ENCODE assay signal across 10 cellular contexts in the genomic region with DNA sequence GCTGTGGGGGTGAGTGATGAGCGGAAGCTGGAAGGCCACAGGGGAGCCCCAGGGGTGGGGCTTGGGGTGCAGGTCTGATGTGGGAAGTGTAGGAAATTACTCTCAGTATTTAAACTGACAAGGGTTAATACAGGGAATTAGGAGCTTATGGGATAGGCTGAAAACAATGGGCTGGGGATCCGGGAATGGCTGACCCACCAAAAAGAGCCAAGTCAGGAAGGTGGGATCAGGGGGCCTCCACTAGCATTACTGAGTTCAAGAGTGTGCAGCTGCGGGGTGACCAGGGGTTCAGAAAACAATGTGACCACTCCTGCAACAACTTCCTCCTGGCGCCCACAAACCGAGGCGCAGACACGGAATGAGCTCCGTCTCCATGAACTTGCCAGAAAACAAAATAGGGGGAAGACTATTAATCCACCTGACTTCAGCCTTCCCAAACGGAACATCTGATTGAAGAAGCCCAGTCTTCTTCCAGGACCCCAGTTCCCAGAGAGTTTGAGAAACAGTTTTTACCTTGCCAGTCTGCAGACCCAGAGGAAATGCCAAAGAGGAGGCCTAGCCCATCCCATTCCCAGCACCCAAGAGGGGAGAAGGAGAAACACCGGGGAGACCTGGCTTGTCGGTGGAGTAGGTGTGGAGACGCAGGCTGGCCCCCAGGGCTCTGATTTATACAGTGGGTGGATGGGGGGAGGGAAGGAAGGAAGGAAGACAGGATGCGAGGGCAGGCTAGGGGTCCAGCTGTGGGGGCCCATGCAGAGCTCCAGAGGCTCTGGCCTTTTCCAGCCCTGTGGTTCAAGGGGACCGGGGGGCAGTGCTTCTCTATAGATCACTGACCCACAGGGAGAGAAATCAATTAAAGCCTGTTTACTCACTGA. TPM values are rescaled to one million over a fixed set of nuclear protein-coding genes. Genes with fewer than 3 reads are reported as not detected.
DNase-seq lines count a peak whose midpoint lies in the region; ATAC-seq, FAIRE-seq and TF ChIP-seq lines count a peak whose summit lies in the region.
"Had no signal": no experiment of that assay in that cellular context is flagged by ENCODE, and none has a peak within 500 bp of the region (broad histone marks: within the 10 kb centered on the region; RNA-seq: fewer than 3 reads in every experiment).

No MANE protein-coding gene starts in this region.

- intact Hi-C loops in gastrocnemius medialis (cut with DNase I; ENCODE audit: low total_unique reads) = no loop called here

- H3K4me1 ChIP-seq in endodermal cell (ENCODE audit: control insufficient read depth, insufficient read depth, low read length) (peaks cover 18% of the 10 kb centered on the region), gastrocnemius medialis (peaks cover 0 to 4% of the 10 kb centered on the region in 2 donors)

- ATAC-seq in HG03460 (IDR thresholded peaks at IDR 0.05; ENCODE audit: unreplicated experiment) (peak; percentile 35), gastrocnemius medialis (no peak), HG03442 (IDR thresholded peaks at IDR 0.05; ENCODE audit: unreplicated experiment) (no peak)

- no peak for TF ChIP-seq CTCF in endodermal cell (conservative IDR thresholded peaks at IDR 0.05)
- TF ChIP-seq CTCF in gastrocnemius medialis (IDR thresholded peaks at IDR 0.05 in 4 of 5, conservative IDR thresholded peaks at IDR 0.05 in 1 of 5) = no peak
- no peak for TF ChIP-seq CTCF in GM13977 (IDR thresholded peaks at IDR 0.05; ENCODE audit: extremely low read depth, insufficient read depth, missing control alignments)

- no peaks in the 10 kb centered on the region for H3K36me3 ChIP-seq in endodermal cell (ENCODE audit: control insufficient read depth, insufficient read depth, low read length)
- no peaks in the 10 kb centered on the region for H3K36me3 ChIP-seq in gastrocnemius medialis

- no peak overlapping the region for H3K4me3 Mint-ChIP-seq in endodermal cell

- H3K4me3 ChIP-seq in endodermal cell (ENCODE audit: low read length) (peak overlapping the region; percentile 70), gastrocnemius medialis (peak overlapping the region; percentile 32 to 56 (median 42))

- 56 to 63% methylated on average over 7 to 14 of the region's 14 CpGs for WGBS in endodermal cell (ENCODE audit: insufficient coverage in 1 of 2, insufficient read length in 1 of 2), 2 experiments

- DNase-seq in GM19239 (ENCODE audit: insufficient read length, low spot score) (no peak), endodermal cell (peak; percentile 64), gastrocnemius medialis (no peak), urothelium cell line (ENCODE audit: low spot score) (no peak), GM13977 (ENCODE audit: low spot score) (no peak)
- no peak for DNase-seq in activated CD4-positive, alpha-beta T cell treated with anti-CD3 and anti-CD28 coated beads for 1 hour

- no peak for TF ChIP-seq POLR2A in gastrocnemius medialis (IDR thresholded peaks at IDR 0.05)

- no peaks in the 10 kb centered on the region for H3K27me3 ChIP-seq in endodermal cell (ENCODE audit: control insufficient read depth, insufficient read depth, low read length, poor library complexity, severe bottlenecking)
- H3K27me3 ChIP-seq in gastrocnemius medialis = no peaks in the 10 kb centered on the region

- H3K27me3 Mint-ChIP-seq in endodermal cell (ENCODE audit: insufficient read depth) = no peaks in the 10 kb centered on the region
- H3K27me3 Mint-ChIP-seq: IgD-negative memory B cell had no signal

- H3K36me3 Mint-ChIP-seq in endodermal cell (ENCODE audit: low read depth) = peaks cover 3% of the 10 kb centered on the region
- H3K36me3 Mint-ChIP-seq: IgD-negative memory B cell had no signal

- H3K27ac ChIP-seq in endodermal cell (ENCODE audit: low read depth, low read length) (peak overlapping the region; percentile 86), gastrocnemius medialis (no peak overlapping the region)

- no peaks in the 10 kb centered on the region for H3K4me1 Mint-ChIP-seq in endodermal cell

- in situ Hi-C loops in gastrocnemius medialis (cut with MboI; ENCODE audit: low sequenced_read_pairs in 4 of 4) (no loop called here), GM13977 (cut with MboI; ENCODE audit: low pct_unique_long_range_greater_than_20kb, low sequenced_read_pairs, unreplicated experiment) (no loop called here)

- no peak overlapping the region for H3K27ac Mint-ChIP-seq in endodermal cell

- no peaks in the 10 kb centered on the region for H3K9me3 Mint-ChIP-seq in endodermal cell
- H3K9me3 Mint-ChIP-seq: IgD-negative memory B cell had no signal

- peak overlapping the region; percentile 70 for H3K9ac ChIP-seq in endodermal cell (ENCODE audit: extremely low read depth, low read length, poor library complexity, severe bottlenecking)

- FAIRE-seq in GM19239 (lab: Jason Lieb, UNC) (peak; percentile 33), urothelium cell line (lab: Jason Lieb, UNC) (no peak)
- FAIRE-seq: colon had no signal

- H3K9me3 ChIP-seq in endodermal cell (ENCODE audit: control insufficient read depth, low read length) (no peaks in the 10 kb centered on the region), gastrocnemius medialis (no peaks in the 10 kb centered on the region)

RNA-seq across cellular contexts. Expression of a gene that starts 16.5 kb away (rescaled TPM):
- total RNA-seq in endodermal cell (100 to 1,000 TPM in 1 of 2 donors, 10 to 100 TPM in 1; 94.8 to 103 TPM), gastrocnemius medialis (10 to 100 TPM; 39.3 to 48.7 (median 43.7) TPM)
- polyA plus RNA-seq in endodermal cell (2013, experiment 1 of 2) = 84.2 TPM
- polyA plus RNA-seq in endodermal cell (2013, experiment 2 of 2) = 82.6 TPM
